In genomic region chr6:90025418-90026089, GRCh38 we compare ENCODE assay signal across 10 cellular contexts.
DNase-seq lines count a peak whose midpoint lies in the region; ATAC-seq, FAIRE-seq and TF ChIP-seq lines count a peak whose summit lies in the region.
"Had no signal": no experiment of that assay in that cellular context is flagged by ENCODE, and none has a peak within 500 bp of the region (broad histone marks: within the 10 kb centered on the region; RNA-seq: fewer than 3 reads in every experiment).

No MANE protein-coding gene starts in this region.

- no peak overlapping the region for H3K4me3 ChIP-seq in keratinocyte (ENCODE audit: control insufficient read depth in 2 of 3, extremely low read depth in 1 of 3, insufficient read depth in 2 of 3, low read depth in 1 of 3, low read length in 3 of 3)
- H3K4me3 ChIP-seq in aorta (ENCODE audit: low read length in 2 of 2): no peak overlapping the region
- H3K4me3 ChIP-seq in small intestine (ENCODE audit: low read depth in 1 of 2, low read length in 2 of 2): no peak overlapping the region

- intact Hi-C loops in natural killer cell (cut with micrococcal nuclease) (no loop called here), aorta (cut with DNase I) (no loop called here)

- no peak overlapping the region for H3K9ac ChIP-seq in keratinocyte (ENCODE audit: control insufficient read depth, extremely low read depth, insufficient read depth, low read length)
- H3K9ac ChIP-seq: KMS-11 had no signal

- no peaks in the 10 kb centered on the region for H3K9me3 Mint-ChIP-seq in natural killer cell treated with Interleukin-12 subunit alpha and Interleukin-12 subunit beta and Interleukin-15 and Interleukin-18, amount 100 ng/mL, for 72 hours
- no peaks in the 10 kb centered on the region for H3K9me3 Mint-ChIP-seq in natural killer cell
- H3K9me3 Mint-ChIP-seq: dendritic cell treated with granulocyte-macrophage colony-stimulating factor and Interleukin-4, amounts not matched to agents 40 ng/mL and 50 ng/mL, for 4 days had no signal

- TF ChIP-seq CTCF in natural killer cell (IDR thresholded peaks at IDR 0.05): no peak
- no peak for TF ChIP-seq CTCF in keratinocyte (optimal IDR thresholded peaks at IDR 0.05 in 1 of 3, IDR thresholded peaks at IDR 0.05 in 1 of 3, conservative IDR thresholded peaks at IDR 0.05 in 1 of 3; ENCODE audit: extremely low read depth in 1 of 3, insufficient read depth in 2 of 3, low read length in 3 of 3)

- peaks cover 35 to 46% of the 10 kb centered on the region in 2 donors for H3K4me1 Mint-ChIP-seq in natural killer cell treated with Interleukin-12 subunit alpha and Interleukin-12 subunit beta and Interleukin-15 and Interleukin-18, amount 100 ng/mL, for 72 hours (ENCODE audit: low read depth in 2 of 2)
- H3K4me1 Mint-ChIP-seq in natural killer cell: peaks cover 51 to 55% of the 10 kb centered on the region in 2 donors

- H3K27me3 ChIP-seq in keratinocyte (ENCODE audit: control insufficient read depth, extremely low read depth, insufficient read depth, low read length): no peaks in the 10 kb centered on the region
- H3K27me3 ChIP-seq in aorta (ENCODE audit: control insufficient read depth in 1 of 2, insufficient read depth in 2 of 2, low read length in 1 of 2): no peaks in the 10 kb centered on the region
- H3K27me3 ChIP-seq in small intestine (ENCODE audit: control insufficient read depth in 2 of 2, insufficient read depth in 2 of 2, low read length in 2 of 2): no peaks in the 10 kb centered on the region

- H4K20me1 ChIP-seq in keratinocyte (ENCODE audit: control insufficient read depth, extremely low read depth, insufficient read depth, low read length): no peaks in the 10 kb centered on the region

- WGBS in aorta, 2 donors: 85% methylated on average over 5 of the region's 5 CpGs
- 59 to 64% (median 64%) methylated on average over 5 of the region's 5 CpGs for WGBS in small intestine, 3 donors

- dilution Hi-C loops in keratinocyte (cut with MboI; ENCODE audit: extremely low pct_ligation_motif_present, low sequenced_read_pairs): no loop called here

- no peaks in the 10 kb centered on the region for H3K36me3 Mint-ChIP-seq in natural killer cell treated with Interleukin-12 subunit alpha and Interleukin-12 subunit beta and Interleukin-15 and Interleukin-18, amount 100 ng/mL, for 72 hours
- no peaks in the 10 kb centered on the region for H3K36me3 Mint-ChIP-seq in natural killer cell

- H3K4me1 ChIP-seq in keratinocyte (ENCODE audit: control insufficient read depth, extremely low read depth, insufficient read depth, low read length) (peaks cover 11% of the 10 kb centered on the region), aorta (ENCODE audit: control insufficient read depth in 1 of 2, insufficient read depth in 2 of 2, low read length in 2 of 2) (no peaks in the 10 kb centered on the region), small intestine (ENCODE audit: control insufficient read depth in 2 of 2, insufficient read depth in 1 of 2, low read depth in 1 of 2, low read length in 1 of 2) (peaks cover 0 to 3% of the 10 kb centered on the region in 2 donors)

- H3K27ac Mint-ChIP-seq in natural killer cell treated with Interleukin-12 subunit alpha and Interleukin-12 subunit beta and Interleukin-15 and Interleukin-18, amount 100 ng/mL, for 72 hours: peak overlapping the region in 1 of 2 donors; percentile 58
- peak overlapping the region in 1 of 2 donors; percentile 17 for H3K27ac Mint-ChIP-seq in natural killer cell
- H3K27ac Mint-ChIP-seq: dendritic cell treated with granulocyte-macrophage colony-stimulating factor and Interleukin-4, amounts not matched to agents 40 ng/mL and 50 ng/mL, for 4 days had no signal

- H3K36me3 ChIP-seq in keratinocyte (ENCODE audit: control insufficient read depth in 2 of 2, extremely low read depth in 1 of 2, insufficient read depth in 2 of 2, low read length in 2 of 2) (no peaks in the 10 kb centered on the region), aorta (ENCODE audit: control insufficient read depth in 1 of 2, insufficient read depth in 2 of 2, low read length in 1 of 2) (no peaks in the 10 kb centered on the region), small intestine (ENCODE audit: control insufficient read depth in 2 of 2, insufficient read depth in 2 of 2, low read length in 2 of 2) (no peaks in the 10 kb centered on the region)

- peak overlapping the region; percentile 83 for H3K4me3 Mint-ChIP-seq in natural killer cell treated with Interleukin-12 subunit alpha and Interleukin-12 subunit beta and Interleukin-15 and Interleukin-18, amount 100 ng/mL, for 72 hours
- no peak overlapping the region for H3K4me3 Mint-ChIP-seq in natural killer cell
- H3K4me3 Mint-ChIP-seq: dendritic cell treated with granulocyte-macrophage colony-stimulating factor and Interleukin-4, amounts not matched to agents 40 ng/mL and 50 ng/mL, for 4 days had no signal

- FAIRE-seq in keratinocyte (lab: Jason Lieb, UNC): peak; percentile 85
- no peak for FAIRE-seq in small intestine (lab: Jason Lieb, UNC)

- peaks cover 3% of the 10 kb centered on the region for H3K9me1 ChIP-seq in keratinocyte (ENCODE audit: control insufficient read depth, extremely low read depth, insufficient read depth, low read length)

- H3K9me3 ChIP-seq in keratinocyte (ENCODE audit: control insufficient read depth, low read depth, low read length) (no peaks in the 10 kb centered on the region), aorta (ENCODE audit: control insufficient read depth, low read length) (no peaks in the 10 kb centered on the region), small intestine (ENCODE audit: control insufficient read depth, low read depth) (no peaks in the 10 kb centered on the region)

- H3K79me2 ChIP-seq in keratinocyte (ENCODE audit: control insufficient read depth, insufficient read depth, low read length): no peaks in the 10 kb centered on the region

- peak in 1 of 2 donors; percentile 87 for ATAC-seq in natural killer cell treated with Interleukin-12 subunit alpha and Interleukin-12 subunit beta and Interleukin-15 and Interleukin-18, amount 100 ng/mL, for 72 hours
- ATAC-seq in natural killer cell: no peak
- ATAC-seq in aorta (ENCODE audit: low FRiP score): peak; percentile 54
- no peak for ATAC-seq in HG03097 (IDR thresholded peaks at IDR 0.05; ENCODE audit: low FRiP score, unreplicated experiment)

- peak overlapping the region; percentile 31 for H3K4me2 ChIP-seq in keratinocyte (ENCODE audit: control insufficient read depth, extremely low read depth, insufficient read depth, low read depth, low read length)
- H3K4me2 ChIP-seq: KMS-11 had no signal

- H2AFZ ChIP-seq in keratinocyte (ENCODE audit: control insufficient read depth, low read length): no peak overlapping the region

- H3K27me3 Mint-ChIP-seq in natural killer cell treated with Interleukin-12 subunit alpha and Interleukin-12 subunit beta and Interleukin-15 and Interleukin-18, amount 100 ng/mL, for 72 hours: peaks cover 2 to 5% of the 10 kb centered on the region in 2 donors
- H3K27me3 Mint-ChIP-seq in natural killer cell (ENCODE audit: low read depth in 2 of 2): no peaks in the 10 kb centered on the region
- H3K27me3 Mint-ChIP-seq: dendritic cell treated with granulocyte-macrophage colony-stimulating factor and Interleukin-4, amounts not matched to agents 40 ng/mL and 50 ng/mL, for 4 days had no signal

- no peak for DNase-seq in natural killer cell treated with Interleukin-12 subunit alpha and Interleukin-12 subunit beta and Interleukin-15 and Interleukin-18, amount 100 ng/mL, for 72 hours (ENCODE audit: low spot score)
- DNase-seq in natural killer cell: no peak
- peak; percentile 28 for DNase-seq in activated T-cell treated with anti-CD3 and anti-CD28 coated beads for 4 hours
- no peak for DNase-seq in keratinocyte (ENCODE audit: low read depth, low spot score)
- no peak for DNase-seq in aorta
- no peak for DNase-seq in small intestine
- no peak for DNase-seq in NCI-H510A (lab: John Stamatoyannopoulos, UW)

- H3K27ac ChIP-seq in keratinocyte (ENCODE audit: control insufficient read depth, insufficient read depth, low read length) (no peak overlapping the region), aorta (ENCODE audit: low read depth in 1 of 2, low read length in 2 of 2) (no peak overlapping the region), small intestine (ENCODE audit: low read depth in 1 of 2, low read length in 1 of 2) (no peak overlapping the region)
- H3K27ac ChIP-seq: KMS-11 had no signal
